Comparison of ENCODE assay signal across 7 cellular contexts in genomic region chr1:182603646-182604127, GRCh38. TPM values are rescaled to one million over a fixed set of nuclear protein-coding genes. Genes with fewer than 3 reads are reported as not detected.
A peak's percentile ranks its signal among the peaks of the same experiment; 100 is the strongest.
DNase-seq lines count a peak whose midpoint lies in the region; ATAC-seq, FAIRE-seq and TF ChIP-seq lines count a peak whose summit lies in the region.

No MANE protein-coding gene starts in this region.

- peak overlapping the region; percentile 80 to 91 (median 83) for H3K27ac ChIP-seq in upper lobe of left lung

- peak overlapping the region; percentile 36 to 68 (median 54) for H3K4me3 ChIP-seq in upper lobe of left lung

- WGBS in upper lobe of left lung, 2 donors: 6% methylated on average over 9 of the region's 9 CpGs

- H3K4me1 Mint-ChIP-seq in HFFc6 (ENCODE audit: low read depth): peaks cover 41% of the 10 kb centered on the region
- peaks cover 11% of the 10 kb centered on the region for H3K4me1 Mint-ChIP-seq in activated CD8-positive, alpha-beta T cell treated with anti-CD3 and anti-CD28 coated beads, Interleukin-2, amount 10 ng/mL, durations not matched to agents 7 days and 5 days (ENCODE audit: low read depth)

- H3K9me3 ChIP-seq in upper lobe of left lung: no peaks in the 10 kb centered on the region

- no peaks in the 10 kb centered on the region for H3K36me3 Mint-ChIP-seq in HFFc6 (ENCODE audit: low read depth)
- H3K36me3 Mint-ChIP-seq in activated CD8-positive, alpha-beta T cell treated with anti-CD3 and anti-CD28 coated beads, Interleukin-2, amount 10 ng/mL, durations not matched to agents 7 days and 5 days (ENCODE audit: low read depth): peaks cover 4% of the 10 kb centered on the region

- peak; percentile 72 for FAIRE-seq in GM12891 (lab: Jason Lieb, UNC)

- H3K36me3 ChIP-seq in upper lobe of left lung: peaks cover 8 to 29% (median 12%) of the 10 kb centered on the region in 4 donors

- peak overlapping the region; percentile 84 for H3K4me3 Mint-ChIP-seq in HFFc6
- H3K4me3 Mint-ChIP-seq in activated CD8-positive, alpha-beta T cell treated with anti-CD3 and anti-CD28 coated beads, Interleukin-2, amount 10 ng/mL, durations not matched to agents 7 days and 5 days: no peak overlapping the region

- ATAC-seq in activated CD8-positive, alpha-beta T cell treated with anti-CD3 and anti-CD28 coated beads, Interleukin-2, amount 10 ng/mL, durations not matched to agents 7 days and 5 days: peak; percentile 6
- ATAC-seq in upper lobe of left lung (ENCODE audit: low FRiP score in 2 of 2) (peak; percentile 10 to 23), HG02642 (IDR thresholded peaks at IDR 0.05; ENCODE audit: poor library complexity, unreplicated experiment) (no peak)

- no peaks in the 10 kb centered on the region for H3K27me3 ChIP-seq in upper lobe of left lung

- no peak for TF ChIP-seq EP300 in upper lobe of left lung (IDR thresholded peaks at IDR 0.05)

- peaks cover 28 to 66% (median 45%) of the 10 kb centered on the region in 4 donors for H3K4me1 ChIP-seq in upper lobe of left lung

- TF ChIP-seq POLR2A in GM12891 (IDR thresholded peaks at IDR 0.05; ENCODE audit: low read depth, low read length): no peak
- no peak for TF ChIP-seq POLR2A in upper lobe of left lung (IDR thresholded peaks at IDR 0.05)

- DNase-seq in GM12891 (ENCODE audit: insufficient read length, low spot score): no peak
- no peak for DNase-seq in HFFc6
- no peak for DNase-seq in activated CD8-positive, alpha-beta T cell treated with anti-CD3 and anti-CD28 coated beads, Interleukin-2, amount 10 ng/mL, durations not matched to agents 7 days and 5 days
- peak; percentile 4 for DNase-seq in kidney tubule cell (ENCODE audit: low spot score)
- peak in 1 of 2 donors; percentile 41 for DNase-seq in upper lobe of left lung
- DNase-seq in NOMO-1 treated with dmso at 0.1 percent for 144 hours (lab: John Stamatoyannopoulos, UW; ENCODE audit: unreplicated experiment): no peak

- TF ChIP-seq CTCF in HFFc6 (IDR thresholded peaks at IDR 0.05) (no peak), upper lobe of left lung (IDR thresholded peaks at IDR 0.05) (no peak)

- CTCF ChIA-PET in activated CD8-positive, alpha-beta T cell treated with anti-CD3 and anti-CD28 coated beads, Interleukin-2, amount 10 ng/mL, durations not matched to agents 7 days and 5 days (lab: Charles Lee): interaction anchor here (0.7 to 17.9 kb wide), 10 partner anchors 9 to 244 kb away, joined by 3 to 899 read pairs (median 4); partner anchors contain the start of gene NPL

- H3K27ac Mint-ChIP-seq in HFFc6: no peak overlapping the region
- peak overlapping the region; percentile 47 for H3K27ac Mint-ChIP-seq in activated CD8-positive, alpha-beta T cell treated with anti-CD3 and anti-CD28 coated beads, Interleukin-2, amount 10 ng/mL, durations not matched to agents 7 days and 5 days

- POLR2A ChIA-PET in activated CD8-positive, alpha-beta T cell treated with anti-CD3 and anti-CD28 coated beads, Interleukin-2, amount 10 ng/mL, durations not matched to agents 7 days and 5 days (lab: Charles Lee): interaction anchor here (0.7 to 4.6 kb wide), 3 partner anchors 12 to 188 kb away, joined by 3 to 43 read pairs (median 5); no protein-coding TSS in a partner anchor

- H3K9me3 Mint-ChIP-seq in HFFc6: no peaks in the 10 kb centered on the region
- H3K9me3 Mint-ChIP-seq in activated CD8-positive, alpha-beta T cell treated with anti-CD3 and anti-CD28 coated beads, Interleukin-2, amount 10 ng/mL, durations not matched to agents 7 days and 5 days (ENCODE audit: insufficient read depth): no peaks in the 10 kb centered on the region

- no peaks in the 10 kb centered on the region; the same call in none of the 2 replicates for H3K27me3 Mint-ChIP-seq in HFFc6 (ENCODE audit: insufficient read depth)
- H3K27me3 Mint-ChIP-seq in activated CD8-positive, alpha-beta T cell treated with anti-CD3 and anti-CD28 coated beads, Interleukin-2, amount 10 ng/mL, durations not matched to agents 7 days and 5 days (ENCODE audit: low read depth): peaks cover 23% of the 10 kb centered on the region

TF ChIP-seq in GM12891, 5 proteins besides CTCF, POLR2A, EP300 and RAD21:
- TF ChIP-seq POU2F2 (IDR thresholded peaks at IDR 0.05; ENCODE audit: low read depth, low read length) (no peak), PAX5 (IDR thresholded peaks at IDR 0.05; ENCODE audit: insufficient read depth, low read length, severe bottlenecking) (no peak), TAF1 (IDR thresholded peaks at IDR 0.05; ENCODE audit: low read depth, low read length) (no peak), SPI1 (IDR thresholded peaks at IDR 0.05; ENCODE audit: low read depth, low read length) (no peak), POLR2AphosphoS5 (IDR thresholded peaks at IDR 0.05; ENCODE audit: low read depth, low read length) (no peak)
TF ChIP-seq in GM12891: peak in this region for 0.

RNA-seq across cellular contexts. Expression of gene RGS16, which starts 0.5 kb away (rescaled TPM):
- polyA plus RNA-seq in GM12891 (2012; ENCODE audit: low read depth, missing spikeins): 40.3 TPM
- total RNA-seq in HFFc6 (2021; fragmentation: NEBNext Ultra II Directional; extraction: Animal tissue kit (Norgen Biotek cat#: 25700)): under 1 TPM; 0.31 to 0.59 (median 0.39) TPM
- total RNA-seq in activated CD8-positive, alpha-beta T cell treated with anti-CD3 and anti-CD28 coated beads, Interleukin-2, amount 10 ng/mL, durations not matched to agents 7 days and 5 days: under 1 TPM; 0.63 to 0.66 TPM
- 10 to 100 TPM in 4 of 6 donors, 1 to 10 TPM in 2; 3.1 to 27.2 (median 16.2) TPM for total RNA-seq in upper lobe of left lung

RNA-seq across cellular contexts. Expression of gene RNASEL, which starts 14.6 kb away (rescaled TPM):
- polyA plus RNA-seq in GM12891 (2012; ENCODE audit: low read depth, missing spikeins): 2.8 TPM
- 1 to 10 TPM; 3.6 to 4.1 (median 3.8) TPM for total RNA-seq in HFFc6 (2021; fragmentation: NEBNext Ultra II Directional; extraction: Animal tissue kit (Norgen Biotek cat#: 25700))
- total RNA-seq in activated CD8-positive, alpha-beta T cell treated with anti-CD3 and anti-CD28 coated beads, Interleukin-2, amount 10 ng/mL, durations not matched to agents 7 days and 5 days: 1 to 10 TPM; 5.7 to 6.0 TPM
- total RNA-seq in upper lobe of left lung: 10 to 100 TPM in 4 of 6 donors, 1 to 10 TPM in 2; 8.5 to 16.8 (median 12.0) TPM
